2 cellular contexts compared by ENCODE assay signal in genomic region chr2:101807242-101807641, GRCh38.
TF ChIP-seq lines count a peak whose summit lies in the region.

No MANE protein-coding gene starts in this region.

TF ChIP-seq in SK-N-SH, 30 proteins besides CTCF, POLR2A, EP300 and RAD21 (continued from another document):
- TF ChIP-seq ZBTB33 (IDR thresholded peaks at IDR 0.05; ENCODE audit: borderline replicate concordance, low read depth) (no peak), FOSL2 (IDR thresholded peaks at IDR 0.05; ENCODE audit: borderline replicate concordance, low read depth) (no peak), PBX3 (IDR thresholded peaks at IDR 0.05) (no peak)
TF ChIP-seq in SK-N-SH: peak in this region for 0.

TF ChIP-seq in SK-N-SH treated with all-trans-retinoic acid at 6 μM for 48 hours, 23 proteins besides CTCF, POLR2A, EP300 and RAD21 (continued from another document):
- TF ChIP-seq PATZ1 (CRISPR knock-in tag; IDR thresholded peaks at IDR 0.05; ENCODE audit: borderline replicate concordance) (no peak), POU6F1 (CRISPR knock-in tag; IDR thresholded peaks at IDR 0.05; ENCODE audit: borderline replicate concordance, low read depth) (no peak), GLIS3 (CRISPR knock-in tag; IDR thresholded peaks at IDR 0.05) (no peak), BACH2 (CRISPR knock-in tag; IDR thresholded peaks at IDR 0.05; ENCODE audit: borderline replicate concordance) (no peak), ISL1 (CRISPR knock-in tag; IDR thresholded peaks at IDR 0.05) (no peak)
TF ChIP-seq in SK-N-SH treated with all-trans-retinoic acid at 6 μM for 48 hours: peak in this region for 0.
